14 cellular contexts compared by ENCODE assay signal in genomic region chrX:22396408-22396807, GRCh38.
"Had no signal": no experiment of that assay in that cellular context is flagged by ENCODE, and none has a peak within 500 bp of the region (broad histone marks: within the 10 kb centered on the region; RNA-seq: fewer than 3 reads in every experiment).

No MANE protein-coding gene starts in this region.

- H3K36me3 ChIP-seq: gastroesophageal sphincter, heart left ventricle, stomach had no signal

- H3K27me3 ChIP-seq: gastroesophageal sphincter, heart left ventricle, stomach had no signal

- H3K4me3 ChIP-seq: coronary artery, gastroesophageal sphincter, heart left ventricle, smooth muscle cell, stomach had no signal

- DNase-seq: activated CD4-positive, alpha-beta memory T cell treated with anti-CD3 and anti-CD28 coated beads, Interleukin-2, amount 10 ng/mL, durations not matched to agents 7 days and 5 days; activated naive CD4-positive, alpha-beta T cell treated with Interleukin-2 at 50 U/mL for 16 hours; activated naive CD8-positive, alpha-beta T cell treated with anti-CD3 and anti-CD28 coated beads, Interleukin-2, amount 10 ng/mL, durations not matched to agents 7 days and 5 days; activated T-cell treated with anti-CD3 and anti-CD28 coated beads, Interleukin-2, amount 50 U/mL, for 1 hour; central memory CD4-positive, alpha-beta T cell; heart left ventricle; natural killer cell; stimulated activated CD4-positive, alpha-beta T cell treated with anti-CD3 and anti-CD28 coated beads, Interleukin-4, amount 100 ng/mL, for 1 hour; stomach; T-helper 2 cell; trophoblast cell had no signal
